Comparison of ENCODE assay signal across 1 cellular context in the genomic region with DNA sequence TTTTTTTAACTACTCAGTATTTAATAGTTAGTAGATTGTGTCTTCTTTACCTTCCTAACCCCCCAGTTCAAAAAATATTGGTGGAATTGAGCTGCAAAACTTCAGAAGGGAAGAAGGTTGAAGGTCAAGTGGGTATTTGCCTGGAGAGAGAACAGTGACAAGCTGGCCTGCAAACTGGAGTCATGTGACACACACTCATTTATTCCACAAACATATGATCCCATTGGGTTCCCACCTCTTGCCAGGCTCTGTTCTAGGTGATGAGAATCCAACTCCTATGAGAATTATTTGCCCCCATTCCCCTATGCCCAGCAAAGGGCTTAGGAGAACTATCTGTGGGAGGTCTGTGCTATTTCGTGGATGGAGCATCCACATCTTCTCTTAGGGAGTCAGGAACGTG.
TF ChIP-seq lines count a peak whose summit lies in the region.

No MANE protein-coding gene starts in this region.

TF ChIP-seq in HepG2, 621 proteins besides CTCF, POLR2A, EP300 and RAD21:
- TF ChIP-seq MAFK (conservative IDR thresholded peaks at IDR 0.05 in 1 of 2, IDR thresholded peaks at IDR 0.05 in 1 of 2; ENCODE audit: low read length in 2 of 2) = no peak
- TF ChIP-seq KDM6A (CRISPR knock-in tag; IDR thresholded peaks at IDR 0.05; ENCODE audit: low read depth) = no peak
- TF ChIP-seq NONO (IDR thresholded peaks at IDR 0.05) = no peak
- no peak for TF ChIP-seq NONO (CRISPR knock-in tag; conservative IDR thresholded peaks at IDR 0.05)
- 0 out of 2 replicates have a peak, but pooled peaks have one; percentile 16 for TF ChIP-seq NR2C2 (CRISPR knock-in tag; IDR thresholded peaks at IDR 0.05; ENCODE audit: borderline replicate concordance)
- TF ChIP-seq RAD51 (IDR thresholded peaks at IDR 0.05; ENCODE audit: borderline replicate concordance) = 0 out of 2 replicates have a peak, but pooled peaks have one; percentile 13
